In genomic region chr20:10655723-10656122, GRCh38 we compare ENCODE assay signal across 1 cellular context.
A peak's percentile ranks its signal among the peaks of the same experiment; 100 is the strongest.
TF ChIP-seq lines count a peak whose summit lies in the region.

No MANE protein-coding gene starts in this region.

TF ChIP-seq in HepG2, 621 proteins besides CTCF, POLR2A, EP300 and RAD21:
- TF ChIP-seq ASH2L (IDR thresholded peaks at IDR 0.05; ENCODE audit: insufficient read length, low read depth, low read length) (peak; percentile 9), HMG20B (CRISPR knock-in tag; conservative IDR thresholded peaks at IDR 0.05) (no peak)
